ENCODE assay signal across 8 cellular contexts in the genomic region with DNA sequence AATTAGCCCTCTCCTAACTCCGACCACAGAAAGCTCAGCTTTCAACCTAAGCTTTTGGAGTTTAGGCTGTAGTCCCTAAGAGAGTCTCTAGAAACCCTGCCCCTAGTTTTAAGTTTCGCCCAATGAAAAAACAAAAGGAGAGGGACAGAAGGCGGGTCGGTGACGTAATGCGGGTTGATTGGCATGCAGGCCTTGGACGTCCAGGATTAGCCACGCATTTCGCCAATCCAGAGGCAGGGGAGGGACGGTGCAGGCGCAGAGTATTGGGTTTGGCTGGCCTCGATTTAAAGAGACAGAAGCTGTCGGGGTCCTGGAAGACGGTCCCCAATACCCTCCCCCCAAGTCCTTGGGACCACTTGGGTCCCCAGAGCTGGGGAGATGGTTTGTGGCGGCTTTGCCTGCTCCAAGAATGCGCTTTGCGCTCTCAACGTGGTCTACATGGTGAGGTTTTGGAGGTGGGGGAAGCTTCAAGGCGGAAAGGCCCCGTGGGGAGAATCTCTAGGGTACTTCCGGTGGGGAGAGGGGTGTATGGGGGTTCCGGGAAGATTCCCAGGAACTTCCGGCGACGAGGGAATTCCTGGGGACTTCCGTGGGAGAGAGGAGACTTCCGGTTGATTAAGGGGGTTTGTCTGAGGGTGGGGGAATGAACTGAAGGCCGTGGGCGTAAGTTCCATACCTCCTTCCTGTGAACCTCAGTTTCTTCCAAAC. TPM values are rescaled to one million over a fixed set of nuclear protein-coding genes. Genes with fewer than 3 reads are reported as not detected.
DNase-seq lines count a peak whose midpoint lies in the region; ATAC-seq lines count a peak whose summit lies in the region.

A gene with protein sequence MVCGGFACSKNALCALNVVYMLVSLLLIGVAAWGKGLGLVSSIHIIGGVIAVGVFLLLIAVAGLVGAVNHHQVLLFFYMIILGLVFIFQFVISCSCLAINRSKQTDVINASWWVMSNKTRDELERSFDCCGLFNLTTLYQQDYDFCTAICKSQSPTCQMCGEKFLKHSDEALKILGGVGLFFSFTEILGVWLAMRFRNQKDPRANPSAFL (plus strand): TSS at position 263 of the 708 bp plus-strand sequence. CDS start 116 bp downstream, at position 379.

- no peaks in the 10 kb centered on the region for H3K9me3 Mint-ChIP-seq in IgD-negative memory B cell

- H3K4me1 Mint-ChIP-seq in IgD-negative memory B cell: peaks cover 21 to 37% (median 34%) of the 10 kb centered on the region in 3 donors

- H3K27ac Mint-ChIP-seq in IgD-negative memory B cell: peak within 1 kb of the TSS; percentile 62 to 97 (median 97)

- peak; percentile 82 for ATAC-seq in GM21576 (IDR thresholded peaks at IDR 0.05; ENCODE audit: unreplicated experiment)

- H3K4me3 Mint-ChIP-seq in IgD-negative memory B cell: peak within 1 kb of the TSS; percentile 78 to 97 (median 95)

- no peaks in the 10 kb centered on the region for H3K36me3 Mint-ChIP-seq in IgD-negative memory B cell

- peaks cover 2% of the 10 kb centered on the region for H3K27me3 Mint-ChIP-seq in IgD-negative memory B cell

- DNase-seq in DMS 273 treated with DMSO at 0.1 percent for 48 hours (lab: John Stamatoyannopoulos, UW) (peak; percentile 92), OCI-M2 (lab: John Stamatoyannopoulos, UW; ENCODE audit: unreplicated experiment) (peak; percentile 67), activated T-cell treated with anti-CD3 and anti-CD28 coated beads for 4 hours (peak; percentile 91), epidermal melanocyte (ENCODE audit: insufficient read length, low spot score) (peak; percentile 91), midbrain (lab: John Stamatoyannopoulos, UW) (peak; percentile 96)
- DNase-seq in stimulated activated CD8-positive, alpha-beta memory T cell treated with anti-CD3 and anti-CD28 coated beads, Interleukin-15, amount 100 ng/mL, for 48 hours (ENCODE audit: low read depth in 2 of 2): peak; percentile 88 to 90

RNA-seq across cellular contexts. Expression of the gene that starts here (rescaled TPM):
- 52.8 TPM for polyA plus RNA-seq in IgD-negative memory B cell

Comparison
In these comparisons a context has a peak if more than half of its experiments do, and no peak if none do; other contexts are left out.
1. Peak in every context shown above with its lines: DNase-seq and ATAC-seq.